8 cellular contexts compared by ENCODE assay signal in genomic region chr1:119647734-119648619, GRCh38. TPM values are rescaled to one million over a fixed set of nuclear protein-coding genes. Genes with fewer than 3 reads are reported as not detected.
DNase-seq lines count a peak whose midpoint lies in the region; ATAC-seq, FAIRE-seq and TF ChIP-seq lines count a peak whose summit lies in the region.

TSS of gene ZNF697 (minus strand) at chr1:119648266. CDS start at chr1:119626100, 22,166 bp downstream.

- WGBS in thymus: under 1% methylated on average over 81 of the region's 81 CpGs

- H3K27ac Mint-ChIP-seq in activated T-helper 1 cell treated with anti-CD3 and anti-CD28 coated beads, Interleukin-12 subunit alpha, Interleukin-12 subunit beta, Interleukin-2, Interleukin-4 antibody, amounts not matched to agents 30 ng/mL and 10 ng/mL and 1 ng/mL, durations not matched to agents 14 hours and 24 hours and 36 hours: no peak within 1 kb of the TSS
- H3K27ac Mint-ChIP-seq in nephron: peak within 1 kb of the TSS; percentile 96 to 98 (median 98)

- H3K4me1 Mint-ChIP-seq in activated T-helper 1 cell treated with anti-CD3 and anti-CD28 coated beads, Interleukin-12 subunit alpha, Interleukin-12 subunit beta, Interleukin-2, Interleukin-4 antibody, amounts not matched to agents 30 ng/mL and 10 ng/mL and 1 ng/mL, durations not matched to agents 14 hours and 24 hours and 36 hours (ENCODE audit: low read depth): peaks cover 23% of the 10 kb centered on the region
- H3K4me1 Mint-ChIP-seq in nephron: peaks cover 36% of the 10 kb centered on the region

- H3K4me1 ChIP-seq in foreskin keratinocyte (peaks cover 36% of the 10 kb centered on the region), thymus (ENCODE audit: control insufficient read depth, insufficient read depth, low read length) (no peaks in the 10 kb centered on the region)

- H3K9me3 Mint-ChIP-seq in activated T-helper 1 cell treated with anti-CD3 and anti-CD28 coated beads, Interleukin-12 subunit alpha, Interleukin-12 subunit beta, Interleukin-2, Interleukin-4 antibody, amounts not matched to agents 30 ng/mL and 10 ng/mL and 1 ng/mL, durations not matched to agents 14 hours and 24 hours and 36 hours: no peaks in the 10 kb centered on the region
- no peaks in the 10 kb centered on the region for H3K9me3 Mint-ChIP-seq in nephron

- no peaks in the 10 kb centered on the region for H3K27me3 ChIP-seq in foreskin keratinocyte
- H3K27me3 ChIP-seq in thymus (ENCODE audit: control insufficient read depth, insufficient read depth): peaks cover 27% of the 10 kb centered on the region

- ATAC-seq in GM19455 (IDR thresholded peaks at IDR 0.05; ENCODE audit: unreplicated experiment) (peak; percentile 70), HG03565 (IDR thresholded peaks at IDR 0.05; ENCODE audit: unreplicated experiment) (peak; percentile 58), foreskin keratinocyte (peak; percentile 88)

- no peaks in the 10 kb centered on the region for H3K36me3 Mint-ChIP-seq in activated T-helper 1 cell treated with anti-CD3 and anti-CD28 coated beads, Interleukin-12 subunit alpha, Interleukin-12 subunit beta, Interleukin-2, Interleukin-4 antibody, amounts not matched to agents 30 ng/mL and 10 ng/mL and 1 ng/mL, durations not matched to agents 14 hours and 24 hours and 36 hours (ENCODE audit: low read depth)
- H3K36me3 Mint-ChIP-seq in nephron (ENCODE audit: low read depth): peaks cover 11% of the 10 kb centered on the region

- intact Hi-C loops in activated T-helper 1 cell treated with anti-CD3 and anti-CD28 coated beads, Interleukin-12 subunit alpha, Interleukin-12 subunit beta, Interleukin-2, Interleukin-4 antibody, amounts not matched to agents 30 ng/mL and 10 ng/mL and 1 ng/mL, durations not matched to agents 14 hours and 24 hours and 36 hours (cut with micrococcal nuclease): loop anchor here (1.0 to 5.0 kb wide), 2 partner anchors 27 to 64 kb away; partner anchors contain the start of gene PHGDH

- H3K27ac ChIP-seq in foreskin keratinocyte (peak within 1 kb of the TSS; percentile 62), thymus (ENCODE audit: low read depth) (peak within 1 kb of the TSS; percentile 66)

- DNase-seq in D721Med (ENCODE audit: insufficient read length, low spot score) (peak; percentile 80), NCI-H748 (lab: John Stamatoyannopoulos, UW; ENCODE audit: unreplicated experiment) (peak; percentile 93), foreskin keratinocyte (peak; percentile 88 to 92)
- DNase-seq in activated T-helper 1 cell treated with anti-CD3 and anti-CD28 coated beads, Interleukin-12 subunit alpha, Interleukin-12 subunit beta, Interleukin-2, Interleukin-4 antibody, amounts not matched to agents 30 ng/mL and 10 ng/mL and 1 ng/mL, durations not matched to agents 14 hours and 24 hours and 36 hours (ENCODE audit: low spot score): peak; percentile 28

- H3K9me3 ChIP-seq in thymus (ENCODE audit: control insufficient read depth): no peaks in the 10 kb centered on the region

- peak within 1 kb of the TSS; percentile 43 for H3K4me3 ChIP-seq in thymus (ENCODE audit: low read length)

- no peaks in the 10 kb centered on the region for H3K36me3 ChIP-seq in thymus (ENCODE audit: control insufficient read depth, insufficient read depth)

- H3K4me3 Mint-ChIP-seq in activated T-helper 1 cell treated with anti-CD3 and anti-CD28 coated beads, Interleukin-12 subunit alpha, Interleukin-12 subunit beta, Interleukin-2, Interleukin-4 antibody, amounts not matched to agents 30 ng/mL and 10 ng/mL and 1 ng/mL, durations not matched to agents 14 hours and 24 hours and 36 hours: peak within 1 kb of the TSS; percentile 82
- peak within 1 kb of the TSS; percentile 96 to 98 (median 98) for H3K4me3 Mint-ChIP-seq in nephron

- TF ChIP-seq CTCF in D721Med (IDR thresholded peaks at IDR 0.05; ENCODE audit: insufficient read depth, missing control alignments): peak; percentile 27
- TF ChIP-seq CTCF in foreskin keratinocyte (conservative IDR thresholded peaks at IDR 0.05): peak; percentile 65
- peak; percentile 61 to 73 (median 63) for TF ChIP-seq CTCF in nephron (IDR thresholded peaks at IDR 0.05; ENCODE audit: unreplicated experiment in 3 of 3)

- peaks cover 58% of the 10 kb centered on the region for H3K27me3 Mint-ChIP-seq in activated T-helper 1 cell treated with anti-CD3 and anti-CD28 coated beads, Interleukin-12 subunit alpha, Interleukin-12 subunit beta, Interleukin-2, Interleukin-4 antibody, amounts not matched to agents 30 ng/mL and 10 ng/mL and 1 ng/mL, durations not matched to agents 14 hours and 24 hours and 36 hours (ENCODE audit: insufficient read depth)
- no peaks in the 10 kb centered on the region for H3K27me3 Mint-ChIP-seq in nephron (ENCODE audit: low read depth)

- FAIRE-seq in D721Med (lab: Jason Lieb, UNC): no peak

RNA-seq across cellular contexts. Expression of gene ZNF697, which starts in this region (rescaled TPM):
- 2.9 and 3.0 TPM in 2 replicates for total RNA-seq in activated T-helper 1 cell treated with anti-CD3 and anti-CD28 coated beads, Interleukin-12 subunit alpha, Interleukin-12 subunit beta, Interleukin-2, Interleukin-4 antibody, amounts not matched to agents 30 ng/mL and 10 ng/mL and 1 ng/mL, durations not matched to agents 14 hours and 24 hours and 36 hours
- total RNA-seq in foreskin keratinocyte: 6.7 and 7.7 TPM in 2 replicates
- polyA plus RNA-seq in foreskin keratinocyte (2.1 TPM in 2 replicates), thymus (1.2 TPM)

Comparison
In these comparisons a context has a peak if more than half of its experiments do, and no peak if none do; other contexts are left out.
1. Peak in every context shown above with its lines: DNase-seq, ATAC-seq, H3K4me3 ChIP-seq and H3K27ac ChIP-seq.
2. DNase-seq: peak in every context shown above with its lines; median percentile 93 in NCI-H748; 90 in foreskin keratinocyte; 80 in D721Med; 28 in activated T-helper 1 cell treated with anti-CD3 and anti-CD28 coated beads, Interleukin-12 subunit alpha, Interleukin-12 subunit beta, Interleukin-2, Interleukin-4 antibody, amounts not matched to agents 30 ng/mL and 10 ng/mL and 1 ng/mL, durations not matched to agents 14 hours and 24 hours and 36 hours.